In genomic region chr6:167415441-167415961, GRCh38 we compare ENCODE assay signal across 18 cellular contexts.
DNase-seq lines count a peak whose midpoint lies in the region; ATAC-seq, FAIRE-seq and TF ChIP-seq lines count a peak whose summit lies in the region.
"Had no signal": no experiment of that assay in that cellular context is flagged by ENCODE, and none has a peak within 500 bp of the region (broad histone marks: within the 10 kb centered on the region; RNA-seq: fewer than 3 reads in every experiment).

No MANE protein-coding gene starts in this region.

- H3K4me3 ChIP-seq in H1 (ENCODE audit: extremely low read depth in 1 of 4, insufficient read depth in 2 of 4, low read depth in 3 of 4, low read length in 4 of 4) = no peak overlapping the region
- H3K4me3 ChIP-seq in sigmoid colon = no peak overlapping the region
- H3K4me3 ChIP-seq: BLaER1, HAP-1 had no signal

- CTCF ChIA-PET in H1 (lab: Charles Lee; ENCODE audit: partially characterized antibody) = interaction anchor here (1.4 kb wide), 1 partner anchor 19 kb away, joined by 5 read pairs; no protein-coding TSS in a partner anchor

- TF ChIP-seq POLR2A in H1 (IDR thresholded peaks at IDR 0.05; ENCODE audit: control extremely low read depth in 1 of 2, low read depth in 2 of 2, low read length in 2 of 2) (no peak), sigmoid colon (IDR thresholded peaks at IDR 0.05) (no peak)

- TF ChIP-seq CTCF in natural killer cell (IDR thresholded peaks at IDR 0.05) = no peak
- no peak for TF ChIP-seq CTCF in H1 (IDR thresholded peaks at IDR 0.05; ENCODE audit: control extremely low read depth in 1 of 3, insufficient read depth in 1 of 3, low read depth in 1 of 3, low read length in 3 of 3)
- TF ChIP-seq CTCF in osteocyte (IDR thresholded peaks at IDR 0.05) = no peak
- TF ChIP-seq CTCF in sigmoid colon (IDR thresholded peaks at IDR 0.05) = no peak

- H3K79me2 ChIP-seq in H1 (ENCODE audit: control insufficient read depth in 1 of 2, insufficient read depth in 2 of 2, low read length in 2 of 2) = no peaks in the 10 kb centered on the region

- 92% methylated on average over 16 of the region's 18 CpGs; no CpG with 5 or more reads in 1 of the 2 experiments for WGBS in H1 (ENCODE audit: extremely low coverage in 1 of 2, insufficient coverage in 1 of 2, insufficient read length in 1 of 2, insufficient replicate concordance in 2 of 2, low coverage in 1 of 2, low lambda C conversion rate in 2 of 2, missing lambda C conversion rate in 1 of 2), 2 experiments
- 93 to 94% methylated on average over 18 of the region's 18 CpGs for WGBS in sigmoid colon, 2 donors

- H2AFZ ChIP-seq in H1 (ENCODE audit: low read length) = no peak overlapping the region

- intact Hi-C loops in natural killer cell (cut with micrococcal nuclease) (no loop called here), sigmoid colon (cut with DNase I) (no loop called here)

- no peaks in the 10 kb centered on the region for H3K9me3 Mint-ChIP-seq in natural killer cell treated with Interleukin-12 subunit alpha and Interleukin-12 subunit beta and Interleukin-15 and Interleukin-18, amount 100 ng/mL, for 72 hours
- H3K9me3 Mint-ChIP-seq in natural killer cell (no peaks in the 10 kb centered on the region), osteocyte (ENCODE audit: unreplicated experiment) (no peaks in the 10 kb centered on the region)
- H3K9me3 Mint-ChIP-seq: CD8-positive, alpha-beta memory T cell had no signal

- H2BK120ac ChIP-seq in H1 (replicated peaks; ENCODE audit: low read depth, low read length) = no peak overlapping the region

- H3K56ac ChIP-seq in H1 (replicated peaks; ENCODE audit: insufficient read length, low read depth, low read length) = no peak overlapping the region

- H3K14ac ChIP-seq in H1 (ENCODE audit: insufficient read length) = no peak overlapping the region

- TF ChIP-seq EP300 in H1 (IDR thresholded peaks at IDR 0.05; ENCODE audit: borderline replicate concordance in 1 of 2, low read depth in 2 of 2, low read length in 2 of 2) = no peak
- no peak for TF ChIP-seq EP300 in sigmoid colon (IDR thresholded peaks at IDR 0.05)

- H3K4me1 ChIP-seq in H1 (replicated peaks in 1 of 4; ENCODE audit: control insufficient read depth in 3 of 4, insufficient read depth in 4 of 4, low read length in 3 of 4) (peaks cover 3 to 9% (median 5%) of the 10 kb centered on the region in 4 experiments; a peak in 5 of 7 replicates), sigmoid colon (no peaks in the 10 kb centered on the region)
- H3K4me1 ChIP-seq: BLaER1, Caco-2 had no signal

- no peak overlapping the region for H3K4ac ChIP-seq in H1 (replicated peaks; ENCODE audit: insufficient read length, low read depth, low read length)

- no peak overlapping the region for H4K5ac ChIP-seq in H1 (ENCODE audit: insufficient read length, low read depth, low read length)

- no peak overlapping the region for H2BK5ac ChIP-seq in H1 (ENCODE audit: low read depth, low read length)

- H3K36me3 ChIP-seq in H1 (ENCODE audit: control insufficient read depth in 2 of 4, insufficient read depth in 4 of 4, low read length in 3 of 4) = no peaks in the 10 kb centered on the region; a peak in 1 of 8 replicates
- H3K36me3 ChIP-seq in sigmoid colon = no peaks in the 10 kb centered on the region
- H3K36me3 ChIP-seq: BLaER1, HAP-1 had no signal

- H3K4me3 Mint-ChIP-seq in natural killer cell treated with Interleukin-12 subunit alpha and Interleukin-12 subunit beta and Interleukin-15 and Interleukin-18, amount 100 ng/mL, for 72 hours = no peak overlapping the region
- H3K4me3 Mint-ChIP-seq in natural killer cell (no peak overlapping the region), osteocyte (ENCODE audit: unreplicated experiment) (no peak overlapping the region)
- H3K4me3 Mint-ChIP-seq: CD8-positive, alpha-beta memory T cell had no signal

- H4K91ac ChIP-seq in H1 (replicated peaks; ENCODE audit: insufficient read length, low read length) = peak overlapping the region; percentile 44

- H2BK20ac ChIP-seq in H1 (ENCODE audit: low read length) = no peak overlapping the region

- no peak overlapping the region for H3K9ac ChIP-seq in H1 (replicated peaks in 1 of 4; ENCODE audit: extremely low read depth in 1 of 4, low read depth in 3 of 4, low read length in 3 of 4)
- H3K9ac ChIP-seq: BLaER1 had no signal

- no peaks in the 10 kb centered on the region for H3K23me2 ChIP-seq in H1 (ENCODE audit: low read depth, low read length)

- H2BK12ac ChIP-seq in H1 (ENCODE audit: low read depth, low read length) = 0 out of 2 replicates have a peak overlapping the region, but pooled peaks have one; percentile 22

- no peak overlapping the region for H2AK5ac ChIP-seq in H1 (ENCODE audit: low read depth, low read length)

- H3K79me1 ChIP-seq in H1 (ENCODE audit: low read depth, low read length) = no peaks in the 10 kb centered on the region

- H3K27me3 ChIP-seq in H1 (replicated peaks in 1 of 4; ENCODE audit: control insufficient read depth in 3 of 4, extremely low read depth in 1 of 4, insufficient read depth in 3 of 4, low read length in 3 of 4) (no peaks in the 10 kb centered on the region), sigmoid colon (peaks cover 0 to 3% (median 0%) of the 10 kb centered on the region in 3 donors)
- H3K27me3 ChIP-seq: BLaER1 had no signal

- H3K9me3 ChIP-seq in H1 (ENCODE audit: insufficient read depth in 2 of 2, low read depth in 1 of 2, low read length in 1 of 2) (no peaks in the 10 kb centered on the region), sigmoid colon (no peaks in the 10 kb centered on the region)
- H3K9me3 ChIP-seq: BLaER1, Caco-2, HAP-1 had no signal

- POLR2A ChIA-PET in H1 (lab: Charles Lee; ENCODE audit: partially characterized antibody) = interaction anchor here (0.8 to 1.3 kb wide), 2 partner anchors 11 to 56 kb away, joined by 3 to 4 read pairs; no protein-coding TSS in a partner anchor

- H3K4me2 ChIP-seq in H1 (ENCODE audit: insufficient read depth in 1 of 2, low read depth in 2 of 2, low read length in 2 of 2) = no peak overlapping the region
- H3K4me2 ChIP-seq: BLaER1 had no signal

- H3K23ac ChIP-seq in H1 (ENCODE audit: insufficient read length) = no peak overlapping the region

- H4K20me1 ChIP-seq in H1 (replicated peaks in 1 of 2; ENCODE audit: control insufficient read depth in 1 of 2, insufficient read depth in 2 of 2, low read length in 2 of 2) = no peaks in the 10 kb centered on the region
- H4K20me1 ChIP-seq: BLaER1 had no signal

- H3K27ac Mint-ChIP-seq in natural killer cell treated with Interleukin-12 subunit alpha and Interleukin-12 subunit beta and Interleukin-15 and Interleukin-18, amount 100 ng/mL, for 72 hours = no peak overlapping the region
- no peak overlapping the region for H3K27ac Mint-ChIP-seq in natural killer cell
- H3K27ac Mint-ChIP-seq in osteocyte (ENCODE audit: unreplicated experiment) = no peak overlapping the region
- H3K27ac Mint-ChIP-seq: CD8-positive, alpha-beta memory T cell had no signal

- H3K27ac ChIP-seq in H1 (ENCODE audit: low read depth, low read length) = no peak overlapping the region
- no peak overlapping the region for H3K27ac ChIP-seq in sigmoid colon
- H3K27ac ChIP-seq: 22Rv1, BLaER1 had no signal

- H3K36me3 Mint-ChIP-seq in natural killer cell treated with Interleukin-12 subunit alpha and Interleukin-12 subunit beta and Interleukin-15 and Interleukin-18, amount 100 ng/mL, for 72 hours = no peaks in the 10 kb centered on the region
- H3K36me3 Mint-ChIP-seq in natural killer cell (no peaks in the 10 kb centered on the region), osteocyte (ENCODE audit: unreplicated experiment) (no peaks in the 10 kb centered on the region)
- H3K36me3 Mint-ChIP-seq: CD8-positive, alpha-beta memory T cell had no signal

- no peak for DNase-seq in natural killer cell treated with Interleukin-12 subunit alpha and Interleukin-12 subunit beta and Interleukin-15 and Interleukin-18, amount 100 ng/mL, for 72 hours (ENCODE audit: low spot score)
- no peak for DNase-seq in natural killer cell
- DNase-seq in H1 (ENCODE audit: low read depth in 1 of 2, low spot score in 2 of 2) = peak in 1 of 2 experiments; percentile 48
- DNase-seq in osteocyte (ENCODE audit: extremely low spot score, unreplicated experiment) = peak; percentile 83
- DNase-seq in ureter (ENCODE audit: low spot score) = peak; percentile 27
- no peak for DNase-seq in sigmoid colon
- no peak for DNase-seq in AG20443 (ENCODE audit: low spot score)
- DNase-seq: AML-193; Caco-2; CD8-positive, alpha-beta memory T cell; DND-41; GDM1 had no signal

- peak; percentile 36 to 45 for ATAC-seq in natural killer cell treated with Interleukin-12 subunit alpha and Interleukin-12 subunit beta and Interleukin-15 and Interleukin-18, amount 100 ng/mL, for 72 hours
- ATAC-seq in natural killer cell = no peak
- ATAC-seq in HG02642 (IDR thresholded peaks at IDR 0.05; ENCODE audit: poor library complexity, unreplicated experiment) = no peak

- peak overlapping the region; percentile 49; the same call in 1 of the 2 replicates for H2BK15ac ChIP-seq in H1 (ENCODE audit: low read length)

- H3K18ac ChIP-seq in H1 (ENCODE audit: extremely low read depth, low read length) = no peak overlapping the region

- peaks cover 14 to 24% of the 10 kb centered on the region in 2 donors for H3K27me3 Mint-ChIP-seq in natural killer cell treated with Interleukin-12 subunit alpha and Interleukin-12 subunit beta and Interleukin-15 and Interleukin-18, amount 100 ng/mL, for 72 hours
- peaks cover 0 to 34% of the 10 kb centered on the region in 2 donors for H3K27me3 Mint-ChIP-seq in natural killer cell (ENCODE audit: low read depth in 2 of 2)
- peaks cover 51% of the 10 kb centered on the region for H3K27me3 Mint-ChIP-seq in osteocyte (ENCODE audit: unreplicated experiment)

- no peak for TF ChIP-seq RAD21 in H1 (IDR thresholded peaks at IDR 0.05 in 1 of 2, conservative IDR thresholded peaks at IDR 0.05 in 1 of 2; ENCODE audit: low read depth in 2 of 2, low read length in 2 of 2)

- no peaks in the 10 kb centered on the region for H3K4me1 Mint-ChIP-seq in natural killer cell treated with Interleukin-12 subunit alpha and Interleukin-12 subunit beta and Interleukin-15 and Interleukin-18, amount 100 ng/mL, for 72 hours (ENCODE audit: low read depth in 2 of 2)
- H3K4me1 Mint-ChIP-seq in natural killer cell = no peaks in the 10 kb centered on the region
- H3K4me1 Mint-ChIP-seq in osteocyte (ENCODE audit: unreplicated experiment) = no peaks in the 10 kb centered on the region
- H3K4me1 Mint-ChIP-seq: CD8-positive, alpha-beta memory T cell had no signal

- FAIRE-seq in H1 (lab: Jason Lieb, UNC) = no peak
- FAIRE-seq: GM12892, GM19239 had no signal

- no peak overlapping the region; the same call in 1 of the 2 replicates for H4K8ac ChIP-seq in H1 (ENCODE audit: extremely low read depth, insufficient read depth, low read length)

TF ChIP-seq in H1, 55 proteins besides CTCF, POLR2A, EP300 and RAD21 (continues in another document):
- TF ChIP-seq JUN (IDR thresholded peaks at IDR 0.05; ENCODE audit: low read depth, low read length) (no peak), EZH2 (IDR thresholded peaks at IDR 0.05; ENCODE audit: low read depth, low read length, severe bottlenecking) (no peak), GTF2F1 (IDR thresholded peaks at IDR 0.05; ENCODE audit: borderline replicate concordance, low read depth, low read length) (no peak), HDAC6 (IDR thresholded peaks at IDR 0.05; ENCODE audit: low read depth, low read length) (no peak), TBP (IDR thresholded peaks at IDR 0.05; ENCODE audit: low read depth, low read length) (no peak), SIRT6 (IDR thresholded peaks at IDR 0.05; ENCODE audit: low read length) (no peak), TAF1 (IDR thresholded peaks at IDR 0.05; ENCODE audit: low read depth, low read length) (no peak)

Comparison
In these comparisons a context has a peak if more than half of its experiments do, and no peak if none do; other contexts are left out.
1. ATAC-seq: peak in natural killer cell treated with Interleukin-12 subunit alpha and Interleukin-12 subunit beta and Interleukin-15 and Interleukin-18, amount 100 ng/mL, for 72 hours (2 of 2); none in natural killer cell (0 of 3) and HG02642 (single experiment).
2. DNase-seq: peak in osteocyte (single experiment) and ureter (single experiment); none in natural killer cell treated with Interleukin-12 subunit alpha and Interleukin-12 subunit beta and Interleukin-15 and Interleukin-18, amount 100 ng/mL, for 72 hours (single experiment), natural killer cell (single experiment), sigmoid colon (single experiment) and AG20443 (single experiment).